Comparison of ENCODE assay signal across 11 cellular contexts in genomic region chr9:3794005-3794404, GRCh38.
DNase-seq lines count a peak whose midpoint lies in the region; ATAC-seq and TF ChIP-seq lines count a peak whose summit lies in the region.
"Had no signal": no experiment of that assay in that cellular context is flagged by ENCODE, and none has a peak within 500 bp of the region (broad histone marks: within the 10 kb centered on the region; RNA-seq: fewer than 3 reads in every experiment).

No MANE protein-coding gene starts in this region.

- no peaks in the 10 kb centered on the region for H3K9me3 Mint-ChIP-seq in activated T-helper 17 cell treated with anti-CD3 and anti-CD28 coated beads, Interleukin-2, amount 50 U/mL, for 72 hours
- no peaks in the 10 kb centered on the region for H3K9me3 Mint-ChIP-seq in activated T-cell treated with anti-CD3 and anti-CD28 coated beads, Interleukin-2, amount 50 U/mL, for 4 hours
- H3K9me3 Mint-ChIP-seq: stimulated activated effector memory CD8-positive, alpha-beta T cell treated with anti-CD3 and anti-CD28 coated beads, Interleukin-12 subunit alpha, Interleukin-12 subunit beta, amount 100 ng/mL, for 72 hours had no signal

- H3K36me3 ChIP-seq in mammary epithelial cell (ENCODE audit: insufficient read depth, low read length) (no peaks in the 10 kb centered on the region), mesendoderm (ENCODE audit: control insufficient read depth, insufficient read depth, low read length) (no peaks in the 10 kb centered on the region), brain microvascular endothelial cell (replicated peaks) (no peaks in the 10 kb centered on the region)

- H4K5ac ChIP-seq in mesendoderm (ENCODE audit: low read length) = no peak overlapping the region

- intact Hi-C loops in mammary epithelial cell (cut with micrococcal nuclease) = no loop called here

- no peak overlapping the region for H3K4me3 ChIP-seq in mammary epithelial cell (replicated peaks in 1 of 3; ENCODE audit: insufficient read depth in 1 of 3, low read depth in 2 of 3, low read length in 3 of 3)
- H3K4me3 ChIP-seq in mesendoderm (ENCODE audit: low read length) = no peak overlapping the region
- H3K4me3 ChIP-seq in brain microvascular endothelial cell (ENCODE audit: low read depth, low read length) = no peak overlapping the region

- no peak overlapping the region for H3K4ac ChIP-seq in mesendoderm (ENCODE audit: low read depth, low read length)

- H3K4me1 ChIP-seq in mammary epithelial cell (ENCODE audit: insufficient read depth, low read length) (no peaks in the 10 kb centered on the region), mesendoderm (ENCODE audit: control insufficient read depth, low read depth, low read length) (no peaks in the 10 kb centered on the region)

- TF ChIP-seq CTCF in mammary epithelial cell (conservative IDR thresholded peaks at IDR 0.05 in 1 of 2, IDR thresholded peaks at IDR 0.05 in 1 of 2; ENCODE audit: extremely low read depth in 1 of 2, insufficient read depth in 1 of 2, low read depth in 1 of 2, low read length in 2 of 2) (no peak), brain microvascular endothelial cell (IDR thresholded peaks at IDR 0.05; ENCODE audit: low read depth, low read length, missing control alignments) (no peak)

- H3K9me3 ChIP-seq in mammary epithelial cell (replicated peaks; ENCODE audit: insufficient read depth, low read length) = no peaks in the 10 kb centered on the region

- no peak overlapping the region for H3K56ac ChIP-seq in mesendoderm (ENCODE audit: low read length)

- no peak overlapping the region for H2AK5ac ChIP-seq in mesendoderm (ENCODE audit: low read length)

- no peaks in the 10 kb centered on the region for H3K36me3 Mint-ChIP-seq in activated T-helper 17 cell treated with anti-CD3 and anti-CD28 coated beads, Interleukin-2, amount 50 U/mL, for 72 hours (ENCODE audit: low read depth)
- H3K36me3 Mint-ChIP-seq in activated T-cell treated with anti-CD3 and anti-CD28 coated beads, Interleukin-2, amount 50 U/mL, for 4 hours (ENCODE audit: insufficient read depth) = no peaks in the 10 kb centered on the region
- H3K36me3 Mint-ChIP-seq: CD4-positive, CD25-positive, alpha-beta regulatory T cell; stimulated activated effector memory CD8-positive, alpha-beta T cell treated with anti-CD3 and anti-CD28 coated beads, Interleukin-12 subunit alpha, Interleukin-12 subunit beta, amount 100 ng/mL, for 72 hours had no signal

- in situ Hi-C loops in mammary epithelial cell (cut with MboI; ENCODE audit: low sequenced_read_pairs in 2 of 2) = no loop called here
- in situ Hi-C loops in brain microvascular endothelial cell (cut with HindIII; ENCODE audit: low pct_ligation_motif_present, low sequenced_read_pairs) = no loop called here

- H2BK120ac ChIP-seq in mesendoderm (ENCODE audit: low read depth, low read length) = no peak overlapping the region

- H3K4me2 ChIP-seq in mammary epithelial cell (ENCODE audit: insufficient read depth, low read depth, low read length) (no peak overlapping the region), mesendoderm (ENCODE audit: low read length) (no peak overlapping the region)

- DNase-seq in DMS153 (lab: John Stamatoyannopoulos, UW) = peak; percentile 76
- peak; percentile 49 for DNase-seq in NCI-H2029 treated with DMSO at 0.1 percent for 48 hours (lab: John Stamatoyannopoulos, UW)
- DNase-seq in mammary epithelial cell = no peak
- DNase-seq in mesendoderm = peak; percentile 36
- no peak for DNase-seq in brain microvascular endothelial cell
- DNase-seq in activated T-cell treated with anti-CD3 and anti-CD28 coated beads, Interleukin-2, amount 50 U/mL, for 4 hours = no peak
- DNase-seq: CD4-positive, CD25-positive, alpha-beta regulatory T cell had no signal

- no peak overlapping the region for H3K4me3 Mint-ChIP-seq in activated T-helper 17 cell treated with anti-CD3 and anti-CD28 coated beads, Interleukin-2, amount 50 U/mL, for 72 hours
- no peak overlapping the region for H3K4me3 Mint-ChIP-seq in activated T-cell treated with anti-CD3 and anti-CD28 coated beads, Interleukin-2, amount 50 U/mL, for 4 hours
- H3K4me3 Mint-ChIP-seq: activated naive CD8-positive, alpha-beta T cell; CD4-positive, CD25-positive, alpha-beta regulatory T cell; stimulated activated effector memory CD8-positive, alpha-beta T cell treated with anti-CD3 and anti-CD28 coated beads, Interleukin-12 subunit alpha, Interleukin-12 subunit beta, amount 100 ng/mL, for 72 hours had no signal

- no peak overlapping the region for H2BK15ac ChIP-seq in mesendoderm (replicated peaks; ENCODE audit: low read depth)

- H3K9ac ChIP-seq in mammary epithelial cell (ENCODE audit: insufficient read depth, low read length) (no peak overlapping the region), mesendoderm (ENCODE audit: low read length) (no peak overlapping the region)

- no peaks in the 10 kb centered on the region for H3K79me1 ChIP-seq in mesendoderm (ENCODE audit: low read length)

- H3K23ac ChIP-seq in mesendoderm (ENCODE audit: low read length) = no peak overlapping the region

- no peak overlapping the region for H4K8ac ChIP-seq in mesendoderm (ENCODE audit: low read depth, low read length)

- H4K20me1 ChIP-seq in mammary epithelial cell (ENCODE audit: insufficient read depth, low read length) = no peaks in the 10 kb centered on the region

- no peaks in the 10 kb centered on the region for H3K79me2 ChIP-seq in mammary epithelial cell (ENCODE audit: insufficient read depth, low read length)
- no peaks in the 10 kb centered on the region for H3K79me2 ChIP-seq in mesendoderm (ENCODE audit: control insufficient read depth, insufficient read depth, low read length)

- H3K27me3 ChIP-seq in mammary epithelial cell (ENCODE audit: insufficient read depth, low read length) = no peaks in the 10 kb centered on the region
- H3K27me3 ChIP-seq in mesendoderm (ENCODE audit: insufficient read depth, low read length, poor library complexity) = no peaks in the 10 kb centered on the region
- H3K27me3 ChIP-seq in brain microvascular endothelial cell (replicated peaks) = no peaks in the 10 kb centered on the region

- BruUV-seq in mammary epithelial cell (replicated peaks; lab: Mats Ljungman, UMichigan) = no TSS peak

- dilution Hi-C loops in mammary epithelial cell (cut with HindIII; ENCODE audit: low sequenced_read_pairs) = no loop called here

- no peak overlapping the region for H3K27ac Mint-ChIP-seq in activated T-helper 17 cell treated with anti-CD3 and anti-CD28 coated beads, Interleukin-2, amount 50 U/mL, for 72 hours
- H3K27ac Mint-ChIP-seq: activated naive CD8-positive, alpha-beta T cell; CD4-positive, CD25-positive, alpha-beta regulatory T cell; stimulated activated effector memory CD8-positive, alpha-beta T cell treated with anti-CD3 and anti-CD28 coated beads, Interleukin-12 subunit alpha, Interleukin-12 subunit beta, amount 100 ng/mL, for 72 hours had no signal

- H3K18ac ChIP-seq in mesendoderm (ENCODE audit: low read length) = peak overlapping the region; percentile 75

- no peak overlapping the region for H2BK5ac ChIP-seq in mesendoderm (ENCODE audit: low read length)

- CTCF ChIA-PET in mammary epithelial cell (lab: Charles Lee; ENCODE audit: low non-redundant PET) = no interaction called here

- H3K4me1 Mint-ChIP-seq in activated T-helper 17 cell treated with anti-CD3 and anti-CD28 coated beads, Interleukin-2, amount 50 U/mL, for 72 hours = no peaks in the 10 kb centered on the region
- no peaks in the 10 kb centered on the region for H3K4me1 Mint-ChIP-seq in activated T-cell treated with anti-CD3 and anti-CD28 coated beads, Interleukin-2, amount 50 U/mL, for 4 hours (ENCODE audit: low read depth)
- H3K4me1 Mint-ChIP-seq: CD4-positive, CD25-positive, alpha-beta regulatory T cell; stimulated activated effector memory CD8-positive, alpha-beta T cell treated with anti-CD3 and anti-CD28 coated beads, Interleukin-12 subunit alpha, Interleukin-12 subunit beta, amount 100 ng/mL, for 72 hours had no signal

- 58% methylated on average over 6 of the region's 6 CpGs for WGBS in mammary epithelial cell (ENCODE audit: low coverage, missing lambda C conversion rate)
- WGBS in mesendoderm (ENCODE audit: extremely low coverage, insufficient coverage, low lambda C conversion rate) = no CpG with 5 or more reads among the region's 6 CpGs

- peak overlapping the region; percentile 57 for H2AFZ ChIP-seq in mammary epithelial cell (ENCODE audit: low read depth, low read length)

- peaks cover 17% of the 10 kb centered on the region for H3K27me3 Mint-ChIP-seq in activated T-helper 17 cell treated with anti-CD3 and anti-CD28 coated beads, Interleukin-2, amount 50 U/mL, for 72 hours
- peaks cover 13% of the 10 kb centered on the region for H3K27me3 Mint-ChIP-seq in activated T-cell treated with anti-CD3 and anti-CD28 coated beads, Interleukin-2, amount 50 U/mL, for 4 hours (ENCODE audit: low read depth)

- H3K27ac ChIP-seq in mammary epithelial cell (ENCODE audit: insufficient read depth, low read depth, low read length) = no peak overlapping the region
- H3K27ac ChIP-seq in mesendoderm (ENCODE audit: low read depth, low read length) = peak overlapping the region; percentile 9
- H3K27ac ChIP-seq in brain microvascular endothelial cell = no peak overlapping the region

- no peak for ATAC-seq in HG03457 (IDR thresholded peaks at IDR 0.05; ENCODE audit: unreplicated experiment)
- ATAC-seq in activated T-helper 17 cell treated with anti-CD3 and anti-CD28 coated beads, Interleukin-2, amount 50 U/mL, for 72 hours (replicated peaks) = no peak
- no peak for ATAC-seq in activated T-cell treated with anti-CD3 and anti-CD28 coated beads, Interleukin-2, amount 50 U/mL, for 4 hours
- ATAC-seq: stimulated activated effector memory CD8-positive, alpha-beta T cell treated with anti-CD3 and anti-CD28 coated beads, Interleukin-12 subunit alpha, Interleukin-12 subunit beta, amount 100 ng/mL, for 72 hours had no signal

Comparison
In these comparisons a context has a peak if more than half of its experiments do, and no peak if none do; other contexts are left out.
1. DNase-seq: peak in DMS153 (single experiment), NCI-H2029 treated with DMSO at 0.1 percent for 48 hours (single experiment) and mesendoderm (single experiment); none in mammary epithelial cell (single experiment), brain microvascular endothelial cell (single experiment) and activated T-cell treated with anti-CD3 and anti-CD28 coated beads, Interleukin-2, amount 50 U/mL, for 4 hours (single experiment).